ENCODE assay signal across 9 cellular contexts in genomic region chr10:26437637-26438461, GRCh38. TPM values are rescaled to one million over a fixed set of nuclear protein-coding genes. Genes with fewer than 3 reads are reported as not detected.
A peak's percentile ranks its signal among the peaks of the same experiment; 100 is the strongest.
DNase-seq lines count a peak whose midpoint lies in the region; ATAC-seq and TF ChIP-seq lines count a peak whose summit lies in the region.
"Had no signal": no experiment of that assay in that cellular context is flagged by ENCODE, and none has a peak within 500 bp of the region (broad histone marks: within the 10 kb centered on the region; RNA-seq: fewer than 3 reads in every experiment).

APBB1IP (plus strand) TSS chr10:26438341; CDS start chr10:26492327, 53,986 bp downstream.

- peak within 1 kb of the TSS; percentile 89 for H3K9ac ChIP-seq in GM23248

- H4K20me1 ChIP-seq in GM23248 (ENCODE audit: insufficient read depth) (no peaks in the 10 kb centered on the region), osteoblast (ENCODE audit: insufficient read depth, low read length) (no peaks in the 10 kb centered on the region)

- POLR2A ChIA-PET in GM10248 (lab: Yijun Ruan, JAX) = no interaction called here

- ATAC-seq in gastroesophageal sphincter = peak; percentile 90

- TF ChIP-seq POLR2A in gastroesophageal sphincter (IDR thresholded peaks at IDR 0.05) = no peak

- no peak for TF ChIP-seq EP300 in gastroesophageal sphincter (IDR thresholded peaks at IDR 0.05)

- no peaks in the 10 kb centered on the region for H3K9me2 ChIP-seq in GM23248 (ENCODE audit: insufficient read depth)

- H3F3A ChIP-seq in GM23248 (ENCODE audit: insufficient read depth) = peaks cover 30% of the 10 kb centered on the region

- 17 to 19% methylated on average over 36 of the region's 36 CpGs for WGBS in GM23248 (ENCODE audit: low coverage in 1 of 2, low lambda C conversion rate in 2 of 2, missing lambda C conversion rate in 2 of 2), 2 experiments
- 43 to 67% methylated on average over 3 to 7 of the region's 36 CpGs for WGBS in gastroesophageal sphincter (ENCODE audit: low coverage in 1 of 2), 2 donors

- H3K27ac ChIP-seq in GM23248 = peak within 1 kb of the TSS; percentile 87
- H3K27ac ChIP-seq in gastroesophageal sphincter = peak within 1 kb of the TSS in 3 of 4 donors; percentile 57 to 80 (median 68)
- peak within 1 kb of the TSS; percentile 59 for H3K27ac ChIP-seq in osteoblast (ENCODE audit: low read depth, low read length)
- H3K27ac ChIP-seq: SK-N-MC had no signal

- H3K9me3 ChIP-seq in GM23248 (ENCODE audit: low read depth) (no peaks in the 10 kb centered on the region), gastroesophageal sphincter (no peaks in the 10 kb centered on the region), osteoblast (ENCODE audit: low read depth, low read length) (no peaks in the 10 kb centered on the region)

- H3K79me2 ChIP-seq in GM23248 (ENCODE audit: insufficient read depth) (peaks cover 51% of the 10 kb centered on the region), osteoblast (ENCODE audit: insufficient read depth, low read length) (peaks cover 6% of the 10 kb centered on the region)

- in situ Hi-C loops in GM23248 (cut with MboI) = no loop called here

- CTCF ChIA-PET in GM10248 (lab: Yijun Ruan, JAX) = interaction anchor here (0.6 to 2.0 kb wide), 3 partner anchors 15 to 31 kb away, joined by 3 to 5 read pairs (median 3); no protein-coding TSS in a partner anchor

- peak; percentile 11 for TF ChIP-seq CTCF in GM10248 (IDR thresholded peaks at IDR 0.05; ENCODE audit: control extremely low read depth, extremely low read depth, low read depth, missing control alignments)
- no peak for TF ChIP-seq CTCF in gastroesophageal sphincter (IDR thresholded peaks at IDR 0.05)
- TF ChIP-seq CTCF in osteoblast (IDR thresholded peaks at IDR 0.05; ENCODE audit: extremely low read depth, low read depth, low read length) = no peak

- peak; percentile 60 for DNase-seq in GM10248 (ENCODE audit: extremely low spot score)
- peak; percentile 91 for DNase-seq in GM23248
- DNase-seq in MV-4-11 (lab: John Stamatoyannopoulos, UW) = peak; percentile 98
- peak; percentile 30 for DNase-seq in activated T-helper 1 cell treated with Interleukin-2 at 50 U/mL for 16 hours (ENCODE audit: low read depth)
- peak; percentile 85 for DNase-seq in osteoblast (ENCODE audit: insufficient read length, low spot score, missing footprints)
- DNase-seq in NCI-H2171 treated with DMSO at 0.1 percent for 48 hours (lab: John Stamatoyannopoulos, UW) = no peak
- no peak for DNase-seq in NCI-H510A (lab: John Stamatoyannopoulos, UW)

- H3K4me2 ChIP-seq in GM23248 (ENCODE audit: unreplicated experiment) (peak within 1 kb of the TSS; percentile 89), osteoblast (ENCODE audit: insufficient read depth, low read length) (peak within 1 kb of the TSS; percentile 82)

- peak within 1 kb of the TSS; percentile 76 for H3K4me3 ChIP-seq in GM23248
- peak within 1 kb of the TSS; percentile 3 to 54 for H3K4me3 ChIP-seq in gastroesophageal sphincter
- peak within 1 kb of the TSS; percentile 75 for H3K4me3 ChIP-seq in osteoblast (ENCODE audit: insufficient read depth, low read length)
- H3K4me3 ChIP-seq: SK-N-MC had no signal

- no peaks in the 10 kb centered on the region for H3K27me3 ChIP-seq in GM23248 (replicated peaks; ENCODE audit: insufficient read depth)
- H3K27me3 ChIP-seq in gastroesophageal sphincter = peaks cover 47% of the 10 kb centered on the region
- no peaks in the 10 kb centered on the region for H3K27me3 ChIP-seq in osteoblast (ENCODE audit: insufficient read depth, low read length)

- peaks cover 39% of the 10 kb centered on the region for H3K4me1 ChIP-seq in GM23248 (ENCODE audit: insufficient read depth)
- H3K4me1 ChIP-seq in gastroesophageal sphincter = no peaks in the 10 kb centered on the region
- H3K4me1 ChIP-seq in osteoblast (ENCODE audit: insufficient read depth, low read length) = peaks cover 33% of the 10 kb centered on the region

- peak within 1 kb of the TSS; percentile 89 for H2AFZ ChIP-seq in GM23248
- peak within 1 kb of the TSS; percentile 79 for H2AFZ ChIP-seq in osteoblast (ENCODE audit: low read length)

- H3K36me3 ChIP-seq in GM23248 (ENCODE audit: low read depth) = no peaks in the 10 kb centered on the region
- no peaks in the 10 kb centered on the region for H3K36me3 ChIP-seq in gastroesophageal sphincter
- H3K36me3 ChIP-seq in osteoblast (ENCODE audit: insufficient read depth, low read length) = no peaks in the 10 kb centered on the region

RNA-seq across cellular contexts. Expression of gene APBB1IP, which starts in this region (rescaled TPM):
- 7.3 and 9.4 TPM in 2 replicates for total RNA-seq in GM23248 (2014; rRNA removed; shearing (Covaris generic))
- polyA plus RNA-seq in GM23248 (2016; fragmentation: Nextera tagmentation; extraction: Ambion mirVana) = 25.0 and 25.1 TPM in 2 replicates
- total RNA-seq in gastroesophageal sphincter = 1 to 10 TPM; 2.3 to 6.9 (median 4.9) TPM
- total RNA-seq in osteoblast = 14.8 and 29.8 TPM in 2 replicates

Comparison
In these comparisons a context has a peak if more than half of its experiments do, and no peak if none do; other contexts are left out.
1. DNase-seq: peak in GM10248 (single experiment), GM23248 (single experiment), MV-4-11 (single experiment), activated T-helper 1 cell treated with Interleukin-2 at 50 U/mL for 16 hours (single experiment) and osteoblast (single experiment); none in NCI-H2171 treated with DMSO at 0.1 percent for 48 hours (single experiment) and NCI-H510A (single experiment).
2. Peak in every context shown above with its lines, with median percentiles within 50 percentile points of each other: H3K27ac ChIP-seq and H3K4me3 ChIP-seq.